Comparison of ENCODE assay signal across 8 cellular contexts in genomic region chr15:64844576-64845140, GRCh38. TPM values are rescaled to one million over a fixed set of nuclear protein-coding genes. Genes with fewer than 3 reads are reported as not detected.
DNase-seq lines count a peak whose midpoint lies in the region; ATAC-seq, FAIRE-seq and TF ChIP-seq lines count a peak whose summit lies in the region.
"Had no signal": no experiment of that assay in that cellular context is flagged by ENCODE, and none has a peak within 500 bp of the region (broad histone marks: within the 10 kb centered on the region; RNA-seq: fewer than 3 reads in every experiment).

No MANE protein-coding gene starts in this region.

- H3K4me3 Mint-ChIP-seq in activated B cell treated with CpG ODN at 0.5 μM for 24 hours, result peak overlapping the region; percentile 95
- peak overlapping the region; percentile 96 for H3K4me3 Mint-ChIP-seq in stimulated activated memory B cell treated with anti-CD40 and anti-IgM and Interleukin-4, amounts not matched to agents 10 μg/mL and 1 μg/mL and 100 μg/mL, for 72 hours
- no peak overlapping the region for H3K4me3 Mint-ChIP-seq in Calu3 (ENCODE audit: low read depth, unreplicated experiment)

- no peaks in the 10 kb centered on the region for H3K9me3 Mint-ChIP-seq in activated B cell treated with CpG ODN at 0.5 μM for 24 hours
- H3K9me3 Mint-ChIP-seq in stimulated activated memory B cell treated with anti-CD40 and anti-IgM and Interleukin-4, amounts not matched to agents 10 μg/mL and 1 μg/mL and 100 μg/mL, for 72 hours, result no peaks in the 10 kb centered on the region
- H3K9me3 Mint-ChIP-seq in Calu3 (ENCODE audit: low read depth, unreplicated experiment), result no peaks in the 10 kb centered on the region

- TF ChIP-seq POLR2A in gastroesophageal sphincter (IDR thresholded peaks at IDR 0.05), result no peak

- DNase-seq in activated B cell treated with CpG ODN at 0.5 μM for 24 hours (no peak), Calu3 (no peak), HuH-7.5 (ENCODE audit: low spot score) (no peak), HTR-8/SVneo (ENCODE audit: insufficient read length, low spot score) (no peak)

- H3K27ac Mint-ChIP-seq in activated B cell treated with CpG ODN at 0.5 μM for 24 hours (peak overlapping the region; percentile 71), Calu3 (ENCODE audit: unreplicated experiment) (no peak overlapping the region)
- peak overlapping the region; percentile 76 for H3K27ac Mint-ChIP-seq in stimulated activated memory B cell treated with anti-CD40 and anti-IgM and Interleukin-4, amounts not matched to agents 10 μg/mL and 1 μg/mL and 100 μg/mL, for 72 hours

- POLR2A ChIA-PET in HEK293 (lab: Yijun Ruan, JAX), result no interaction called here
- POLR2A ChIA-PET in activated B cell treated with CpG ODN at 0.5 μM for 24 hours (lab: Charles Lee), result interaction anchor here (0.8 to 6.9 kb wide), 5 partner anchors 9 to 62 kb away, joined by 3 to 117 read pairs (median 8); no protein-coding TSS in a partner anchor

- peaks cover 0 to 5% of the 10 kb centered on the region in 2 experiments; a peak in 2 of 3 replicates for H3K36me3 ChIP-seq in HEK293 (ENCODE audit: control insufficient read depth in 2 of 2, insufficient read depth in 1 of 2, low read length in 2 of 2)
- peaks cover 0 to 14% of the 10 kb centered on the region in 2 donors for H3K36me3 ChIP-seq in gastroesophageal sphincter

- peaks cover 71% of the 10 kb centered on the region for H3K4me1 Mint-ChIP-seq in activated B cell treated with CpG ODN at 0.5 μM for 24 hours
- peaks cover 76% of the 10 kb centered on the region for H3K4me1 Mint-ChIP-seq in stimulated activated memory B cell treated with anti-CD40 and anti-IgM and Interleukin-4, amounts not matched to agents 10 μg/mL and 1 μg/mL and 100 μg/mL, for 72 hours
- H3K4me1 Mint-ChIP-seq in Calu3 (ENCODE audit: low read depth, unreplicated experiment), result peaks cover 8% of the 10 kb centered on the region

- H3K27ac ChIP-seq in HEK293 (ENCODE audit: extremely low read depth, low read depth, low read length), result no peak overlapping the region
- peak overlapping the region; percentile 64 to 100 (median 94) for H3K27ac ChIP-seq in gastroesophageal sphincter

- peak; percentile 19 for ATAC-seq in activated B cell treated with CpG ODN at 0.5 μM for 24 hours (ENCODE audit: low read depth)
- ATAC-seq in gastroesophageal sphincter, result no peak
- no peak for ATAC-seq in stimulated activated memory B cell treated with anti-CD40 and anti-IgM and Interleukin-4, amounts not matched to agents 10 μg/mL and 1 μg/mL and 100 μg/mL, for 72 hours
- ATAC-seq: mucosa of descending colon had no signal

- TF ChIP-seq EP300 in gastroesophageal sphincter (IDR thresholded peaks at IDR 0.05), result no peak

- H3K36me3 Mint-ChIP-seq in activated B cell treated with CpG ODN at 0.5 μM for 24 hours (ENCODE audit: low read depth) (peaks cover 39% of the 10 kb centered on the region), Calu3 (ENCODE audit: insufficient read depth, unreplicated experiment) (peaks cover 26% of the 10 kb centered on the region)
- peaks cover 14% of the 10 kb centered on the region for H3K36me3 Mint-ChIP-seq in stimulated activated memory B cell treated with anti-CD40 and anti-IgM and Interleukin-4, amounts not matched to agents 10 μg/mL and 1 μg/mL and 100 μg/mL, for 72 hours

- H3K4me3 ChIP-seq in HEK293 (ENCODE audit: low read depth, low read length), result no peak overlapping the region
- H3K4me3 ChIP-seq in gastroesophageal sphincter, result peak overlapping the region; percentile 91 to 95
- H3K4me3 ChIP-seq: mucosa of descending colon had no signal

- no peaks in the 10 kb centered on the region for H3K4me1 ChIP-seq in HEK293 (ENCODE audit: control insufficient read depth, insufficient read depth, low read length)
- H3K4me1 ChIP-seq in gastroesophageal sphincter, result peaks cover 0 to 83% (median 40%) of the 10 kb centered on the region in 3 donors

- intact Hi-C loops in activated B cell treated with CpG ODN at 0.5 μM for 24 hours (cut with micrococcal nuclease) (loop anchor here (5.0 to 10.0 kb wide), 2 partner anchors 143 to 750 kb away; partner anchors contain the start of genes CIAO2A, SNX1 and SPG21), Calu3 (cut with micrococcal nuclease; ENCODE audit: unreplicated experiment) (no loop called here)

- H3K27me3 Mint-ChIP-seq in activated B cell treated with CpG ODN at 0.5 μM for 24 hours (no peaks in the 10 kb centered on the region), Calu3 (ENCODE audit: unreplicated experiment) (peaks cover 14% of the 10 kb centered on the region)
- no peaks in the 10 kb centered on the region for H3K27me3 Mint-ChIP-seq in stimulated activated memory B cell treated with anti-CD40 and anti-IgM and Interleukin-4, amounts not matched to agents 10 μg/mL and 1 μg/mL and 100 μg/mL, for 72 hours

- H3K9me3 ChIP-seq in HEK293 (ENCODE audit: control insufficient read depth, insufficient read depth, low read depth, low read length) (no peaks in the 10 kb centered on the region), gastroesophageal sphincter (no peaks in the 10 kb centered on the region)
- H3K9me3 ChIP-seq: mucosa of descending colon had no signal

- 12 to 31% methylated on average over 4 to 6 of the region's 8 CpGs for WGBS in gastroesophageal sphincter (ENCODE audit: low coverage in 1 of 2), 2 donors

- CTCF ChIA-PET in HEK293 (lab: Yijun Ruan, JAX) (no interaction called here), activated B cell treated with CpG ODN at 0.5 μM for 24 hours (lab: Charles Lee) (interaction anchor here (1.5 to 1.7 kb wide), 3 partner anchors 9 to 51 kb away, joined by 4 to 5 read pairs (median 5); no protein-coding TSS in a partner anchor), Calu3 (lab: Charles Lee) (interaction anchor here (0.7 kb wide), 1 partner anchor 20 kb away, joined by 3 read pairs; no protein-coding TSS in a partner anchor)

- no peaks in the 10 kb centered on the region for H3K27me3 ChIP-seq in gastroesophageal sphincter

- BruUV-seq in Calu3 (replicated peaks; lab: Mats Ljungman, UMichigan), result no TSS peak

- no peak for FAIRE-seq in HTR-8/SVneo (lab: Jason Lieb, UNC)

- TF ChIP-seq CTCF in HEK293 (tag by site-specific recombination; IDR thresholded peaks at IDR 0.05) (no peak), activated B cell treated with CpG ODN at 0.5 μM for 24 hours (IDR thresholded peaks at IDR 0.05) (no peak), gastroesophageal sphincter (IDR thresholded peaks at IDR 0.05) (no peak), Calu3 (IDR thresholded peaks at IDR 0.05; ENCODE audit: unreplicated experiment) (no peak)

TF ChIP-seq in HEK293, 187 proteins besides CTCF, POLR2A, EP300 and RAD21:
- TF ChIP-seq PRDM10 (tag by site-specific recombination; IDR thresholded peaks at IDR 0.05) (peak; percentile 92), WT1 (tag by site-specific recombination; IDR thresholded peaks at IDR 0.05) (no peak)

RNA-seq across cellular contexts. Expression of gene PLEKHO2, which starts 2.9 kb away (rescaled TPM):
- total RNA-seq in activated B cell treated with CpG ODN at 0.5 μM for 24 hours (36.5 and 38.1 TPM in 2 replicates), gastroesophageal sphincter (10 to 100 TPM; 27.1 to 47.9 (median 43.1) TPM), Calu3 (2022) (2.0 and 2.4 TPM in 2 replicates)

RNA-seq across cellular contexts. Expression of gene PIF1, which starts 19.2 kb away (rescaled TPM):
- total RNA-seq in activated B cell treated with CpG ODN at 0.5 μM for 24 hours (3.3 and 5.5 TPM in 2 replicates), gastroesophageal sphincter (1 to 10 TPM; 1.6 to 3.4 (median 2.3) TPM), Calu3 (2022) (33.9 and 51.5 TPM in 2 replicates)
